In genomic region chr16:89192185-89193020, GRCh38 we compare ENCODE assay signal across 8 cellular contexts. TPM values are rescaled to one million over a fixed set of nuclear protein-coding genes. Genes with fewer than 3 reads are reported as not detected.
DNase-seq lines count a peak whose midpoint lies in the region; ATAC-seq and TF ChIP-seq lines count a peak whose summit lies in the region.
"Not testable (repeated sequence)": the region's sequence is repeated elsewhere in the genome, so short reads cannot be mapped to it uniquely, and the experiment has no call there.

No MANE protein-coding gene starts in this region.

- H3K18ac ChIP-seq in IMR-90 (ENCODE audit: low read depth, low read length), result not testable (repeated sequence)

- H3K23ac ChIP-seq in IMR-90 (ENCODE audit: low read depth, low read length), result 0 out of 2 replicates have a peak overlapping the region, but pooled peaks have one; percentile 16

- peak overlapping the region; percentile 17 for H2BK5ac ChIP-seq in IMR-90 (ENCODE audit: low read depth, low read length, poor library complexity, severe bottlenecking)

- H3K9ac ChIP-seq in IMR-90 (ENCODE audit: low read depth, low read length), result peak overlapping the region; percentile 53; the same call in 1 of the 2 replicates

- H3K14ac ChIP-seq in IMR-90 (replicated peaks; ENCODE audit: low read depth, low read length), result not testable (repeated sequence)

- not testable (repeated sequence) for H4K20me1 ChIP-seq in IMR-90 (ENCODE audit: insufficient read depth, low read length)

- H2BK120ac ChIP-seq in IMR-90 (ENCODE audit: low read depth, low read length), result not testable (repeated sequence)

- peak; percentile 82 for ATAC-seq in IMR-90 (ENCODE audit: low read depth)

- H3K9me3 ChIP-seq in IMR-90 (ENCODE audit: control insufficient read depth, insufficient read depth, low read length); iPS DF 6.9 (ENCODE audit: control insufficient read depth, insufficient read depth, low read length); thymus (ENCODE audit: control insufficient read depth): not testable (repeated sequence)

- H4K5ac ChIP-seq in IMR-90 (ENCODE audit: low read depth, low read length), result not testable (repeated sequence)

- DNase-seq in ELF-1 (ENCODE audit: low read depth, low spot score), result peak; percentile 89
- DNase-seq in IMR-90, result peak; percentile 95
- peak; percentile 82 for DNase-seq in RKO (ENCODE audit: low spot score)
- peak; percentile 29 to 61 for DNase-seq in activated CD8-positive, alpha-beta memory T cell treated with anti-CD3 and anti-CD28 coated beads for 1 hour (ENCODE audit: extremely low read depth in 1 of 2, low read depth in 1 of 2)
- peak; percentile 97 for DNase-seq in choroid plexus epithelial cell (ENCODE audit: low read depth)
- DNase-seq in iPS DF 6.9 (ENCODE audit: low read depth, low spot score), result not testable (repeated sequence)
- peak; percentile 70 for DNase-seq in retina

- not testable (repeated sequence) for H2BK15ac ChIP-seq in IMR-90 (ENCODE audit: low read depth, low read length)

- H3K27ac ChIP-seq in IMR-90 (ENCODE audit: insufficient read depth, low read length); iPS DF 6.9 (ENCODE audit: low read length); thymus (ENCODE audit: low read depth): not testable (repeated sequence)

- CTCF ChIA-PET in IMR-90 (lab: Yijun Ruan, JAX), result interaction anchor here (0.6 kb wide), 1 partner anchor 12 kb away, joined by 5 read pairs; no protein-coding TSS in a partner anchor

- H3K79me1 ChIP-seq in IMR-90 (ENCODE audit: low read depth in 1 of 2, low read length in 2 of 2), result not testable (repeated sequence)

- H4K8ac ChIP-seq in IMR-90 (ENCODE audit: low read depth in 2 of 2, low read length in 2 of 2), result peak overlapping the region in 1 of 2 experiments; percentile 74; a peak in 1 of 4 replicates

- H4K91ac ChIP-seq in IMR-90 (ENCODE audit: insufficient read depth, low read depth, low read length), result not testable (repeated sequence)

- not testable (repeated sequence) for H3K56ac ChIP-seq in IMR-90 (ENCODE audit: extremely low read depth, insufficient read depth, low read length)

- POLR2A ChIA-PET in IMR-90 (lab: Charles Lee; ENCODE audit: unreplicated experiment), result not testable (repeated sequence)

- H3K36me3 ChIP-seq in IMR-90 (ENCODE audit: control insufficient read depth, insufficient read depth, low read length); iPS DF 6.9 (ENCODE audit: control insufficient read depth, insufficient read depth, low read length); thymus (ENCODE audit: control insufficient read depth, insufficient read depth): not testable (repeated sequence)

- not testable (repeated sequence) for TF ChIP-seq CTCF in IMR-90 (conservative IDR thresholded peaks at IDR 0.05; ENCODE audit: low read depth, low read length); choroid plexus epithelial cell (conservative IDR thresholded peaks at IDR 0.05; ENCODE audit: low read depth, low read length)

- H3K4me1 ChIP-seq in IMR-90 (ENCODE audit: control insufficient read depth, insufficient read depth, low read length); iPS DF 6.9 (ENCODE audit: control insufficient read depth, insufficient read depth, low read length); thymus (ENCODE audit: control insufficient read depth, insufficient read depth, low read length): not testable (repeated sequence)

- H2AFZ ChIP-seq in IMR-90 (replicated peaks; ENCODE audit: low read length, poor library complexity), result peak overlapping the region; percentile 98

- dilution Hi-C loops in IMR-90 (cut with HindIII; ENCODE audit: low sequenced_read_pairs, unreplicated experiment), result not testable (repeated sequence)

- not testable (repeated sequence) for H3K4ac ChIP-seq in IMR-90 (ENCODE audit: low read depth, low read length)

- not testable (repeated sequence) for BruUV-seq in IMR-90 (replicated peaks; lab: Mats Ljungman, UMichigan)

- 1% methylated on average over 18 of the region's 68 CpGs; no CpG with 5 or more reads in 1 of the 2 experiments for WGBS in IMR-90 (ENCODE audit: extremely low coverage in 2 of 2, insufficient read length in 1 of 2), 2 experiments
- WGBS in iPS DF 6.9 (ENCODE audit: insufficient coverage, insufficient read length), result no CpG with 5 or more reads among the region's 68 CpGs
- WGBS in thymus, result 3% methylated on average over 68 of the region's 68 CpGs

- H2AK5ac ChIP-seq in IMR-90 (ENCODE audit: low read depth, low read length), result peak overlapping the region; percentile 59; the same call in 1 of the 2 replicates

- intact Hi-C loops in IMR-90 (cut with micrococcal nuclease), result not testable (repeated sequence)

- H3K4me2 ChIP-seq in IMR-90 (ENCODE audit: low read depth, low read length), result peak overlapping the region; percentile 98

- not testable (repeated sequence) for TF ChIP-seq POLR2A in IMR-90 (IDR thresholded peaks at IDR 0.05; ENCODE audit: low read depth, low read length)

- TF ChIP-seq RAD21 in IMR-90 (IDR thresholded peaks at IDR 0.05; ENCODE audit: low read length), result not testable (repeated sequence)

- in situ Hi-C loops in IMR-90 (cut with MboI; ENCODE audit: low sequenced_read_pairs), result not testable (repeated sequence)

- H2BK20ac ChIP-seq in IMR-90 (ENCODE audit: low read depth, low read length), result not testable (repeated sequence)

- H3K4me3 ChIP-seq in IMR-90 (ENCODE audit: insufficient read depth, low read depth, low read length) (peak overlapping the region; percentile 95), choroid plexus epithelial cell (ENCODE audit: low read depth, low read length) (peak overlapping the region; percentile 60), iPS DF 6.9 (ENCODE audit: low read length) (peak overlapping the region; percentile 53; the same call in 1 of the 2 replicates), thymus (ENCODE audit: low read length) (peak overlapping the region; percentile 27)

- H3K9me1 ChIP-seq in IMR-90 (ENCODE audit: insufficient read depth, low read length), result not testable (repeated sequence)

- peak overlapping the region; percentile 82 for H2AK9ac ChIP-seq in IMR-90 (replicated peaks; ENCODE audit: low read depth, low read length, poor library complexity)

- not testable (repeated sequence) for H3K27me3 ChIP-seq in IMR-90 (ENCODE audit: control insufficient read depth, insufficient read depth, low read length); iPS DF 6.9 (ENCODE audit: control insufficient read depth, insufficient read depth, low read length)
- H3K27me3 ChIP-seq in thymus (ENCODE audit: control insufficient read depth, insufficient read depth), result peaks cover 23% of the 10 kb centered on the region

TF ChIP-seq in IMR-90, 13 proteins besides CTCF, POLR2A, EP300 and RAD21:
- peak; percentile 50; the same call in 1 of the 2 replicates for TF ChIP-seq MAZ (IDR thresholded peaks at IDR 0.05; ENCODE audit: borderline replicate concordance, low read depth, low read length)
- peak; percentile 44; the same call in 1 of the 2 replicates for TF ChIP-seq MXI1 (IDR thresholded peaks at IDR 0.05; ENCODE audit: borderline replicate concordance, low read depth, low read length)
- peak; percentile 88 for TF ChIP-seq BHLHE40 (IDR thresholded peaks at IDR 0.05; ENCODE audit: low read depth, low read length)

RNA-seq across cellular contexts. Expression of gene SLC22A31, which starts 7.9 kb away (rescaled TPM):
- 0.18 and 0.56 TPM in 2 replicates for total RNA-seq in IMR-90 (2012; rRNA removed)
- polyA plus RNA-seq in IMR-90 (2012; rRNA removed) (5.0 and 5.5 TPM in 2 replicates), thymus (0.94 TPM)
- polyA plus RNA-seq in IMR-90 (2012; cell fraction: cytosol; rRNA removed), result 2.8 and 4.2 TPM in 2 replicates
- polyA plus RNA-seq in IMR-90 (2012; cell fraction: nucleus; rRNA removed; ENCODE audit: low replicate concordance), result 48.5 and 137 TPM in 2 replicates

RNA-seq across cellular contexts. Expression of gene CDH15, which starts 20.9 kb away (rescaled TPM):
- total RNA-seq in IMR-90 (2012; rRNA removed), result 0.18 and 0.28 TPM in 2 replicates
- polyA plus RNA-seq in IMR-90 (2012; rRNA removed), result 0.62 and 0.65 TPM in 2 replicates
- 0.74 and 0.78 TPM in 2 replicates for polyA plus RNA-seq in IMR-90 (2012; cell fraction: cytosol; rRNA removed)
- 0.42 and 0.99 TPM in 2 replicates for polyA plus RNA-seq in IMR-90 (2012; cell fraction: nucleus; rRNA removed; ENCODE audit: low replicate concordance)
- polyA plus RNA-seq in thymus, result 0.23 TPM

RNA-seq across cellular contexts. Expression of gene ZNF778, which starts 25.1 kb away (rescaled TPM):
- 8.3 and 9.9 TPM in 2 replicates for total RNA-seq in IMR-90 (2012; rRNA removed)
- polyA plus RNA-seq in IMR-90 (2012; rRNA removed) (4.1 and 5.6 TPM in 2 replicates), thymus (2.4 TPM)
- polyA plus RNA-seq in IMR-90 (2012; cell fraction: cytosol; rRNA removed), result 1.6 and 2.1 TPM in 2 replicates
- polyA plus RNA-seq in IMR-90 (2012; cell fraction: nucleus; rRNA removed; ENCODE audit: low replicate concordance), result 10.5 and 11.8 TPM in 2 replicates

Comparison
In these comparisons a context has a peak if more than half of its experiments do, and no peak if none do; other contexts are left out.
1. H3K4me3 ChIP-seq: peak in every context shown above with its lines; median percentile 95 in IMR-90; 60 in choroid plexus epithelial cell; 53 in iPS DF 6.9; 27 in thymus.